Comparison of ENCODE assay signal across 13 cellular contexts in genomic region chr4:56243107-56243506, GRCh38.
DNase-seq lines count a peak whose midpoint lies in the region; ATAC-seq and TF ChIP-seq lines count a peak whose summit lies in the region.
"Had no signal": no experiment of that assay in that cellular context is flagged by ENCODE, and none has a peak within 500 bp of the region (broad histone marks: within the 10 kb centered on the region; RNA-seq: fewer than 3 reads in every experiment).

No MANE protein-coding gene starts in this region.

- H4K5ac ChIP-seq in mesendoderm (ENCODE audit: low read length), result no peak overlapping the region

- H2BK15ac ChIP-seq in mesendoderm (replicated peaks; ENCODE audit: low read depth), result no peak overlapping the region

- no peak overlapping the region for H2BK120ac ChIP-seq in mesendoderm (ENCODE audit: low read depth, low read length)

- H3K4me3 ChIP-seq in Caco-2 (ENCODE audit: low read depth, low read length) (no peak overlapping the region), mesendoderm (ENCODE audit: low read length) (no peak overlapping the region)
- H3K4me3 ChIP-seq: BLaER1 treated with 17β-estradiol and CSF1 and Interleukin-3, amounts not matched to agents 10 nM and 100 nM had no signal

- H3K79me2 ChIP-seq in mesendoderm (ENCODE audit: control insufficient read depth, insufficient read depth, low read length), result no peaks in the 10 kb centered on the region

- no CpG with 5 or more reads among the region's 2 CpGs for WGBS in mesendoderm (ENCODE audit: extremely low coverage, insufficient coverage, low lambda C conversion rate)

- no peak overlapping the region for H4K8ac ChIP-seq in mesendoderm (ENCODE audit: low read depth, low read length)

- H3K56ac ChIP-seq in mesendoderm (ENCODE audit: low read length), result no peak overlapping the region

- no peak overlapping the region for H3K4me2 ChIP-seq in mesendoderm (ENCODE audit: low read length)
- H3K4me2 ChIP-seq: BLaER1 treated with 17β-estradiol and CSF1 and Interleukin-3, amounts not matched to agents 10 nM and 100 nM had no signal

- no peak overlapping the region for H2BK5ac ChIP-seq in mesendoderm (ENCODE audit: low read length)

- DNase-seq in Caco-2 (no peak), ELF-1 (ENCODE audit: low read depth, low spot score) (peak; percentile 27), mesendoderm (peak; percentile 40), progenitor cell of endocrine pancreas (ENCODE audit: low spot score, unreplicated experiment) (no peak)
- DNase-seq: CD8-positive, alpha-beta T cell; DMS 273 treated with DMSO at 0.1 percent for 48 hours; DMS53; GDM1; H9 had no signal

- H3K4me3 Mint-ChIP-seq in Caco-2 (ENCODE audit: unreplicated experiment), result no peak overlapping the region
- H3K4me3 Mint-ChIP-seq in progenitor cell of endocrine pancreas (ENCODE audit: low read depth), result no peak overlapping the region
- H3K4me3 Mint-ChIP-seq: B cell; CD8-positive, alpha-beta T cell; H9 had no signal

- H3K4ac ChIP-seq in mesendoderm (ENCODE audit: low read depth, low read length), result no peak overlapping the region

- H3K27ac ChIP-seq in mesendoderm (ENCODE audit: low read depth, low read length), result no peak overlapping the region
- H3K27ac ChIP-seq: BLaER1 treated with 17β-estradiol and CSF1 and Interleukin-3, amounts not matched to agents 10 nM and 100 nM had no signal

- CTCF ChIA-PET in Caco-2 (lab: Charles Lee), result no interaction called here

- peak overlapping the region; percentile 88 for H3K27ac Mint-ChIP-seq in Caco-2 (ENCODE audit: unreplicated experiment)
- H3K27ac Mint-ChIP-seq in progenitor cell of endocrine pancreas, result peak overlapping the region; percentile 42
- H3K27ac Mint-ChIP-seq: B cell; CD8-positive, alpha-beta T cell; H9 had no signal

- no peak overlapping the region for H3K9ac ChIP-seq in mesendoderm (ENCODE audit: low read length)
- H3K9ac ChIP-seq: BLaER1 treated with 17β-estradiol and CSF1 and Interleukin-3, amounts not matched to agents 10 nM and 100 nM had no signal

- no peak for ATAC-seq in GM19328 (IDR thresholded peaks at IDR 0.05; ENCODE audit: unreplicated experiment)
- ATAC-seq in HG03280 (IDR thresholded peaks at IDR 0.05; ENCODE audit: unreplicated experiment), result no peak
- ATAC-seq: CD8-positive, alpha-beta T cell had no signal

- no peaks in the 10 kb centered on the region for H3K9me3 Mint-ChIP-seq in Caco-2 (ENCODE audit: unreplicated experiment)
- H3K9me3 Mint-ChIP-seq in progenitor cell of endocrine pancreas (ENCODE audit: low read depth), result no peaks in the 10 kb centered on the region
- H3K9me3 Mint-ChIP-seq: CD8-positive, alpha-beta T cell; H9 had no signal

- no peak overlapping the region for H3K23ac ChIP-seq in mesendoderm (ENCODE audit: low read length)

- H3K27me3 ChIP-seq in Caco-2 (replicated peaks; ENCODE audit: control insufficient read depth, insufficient read depth, low read length) (no peaks in the 10 kb centered on the region), mesendoderm (ENCODE audit: insufficient read depth, low read length, poor library complexity) (no peaks in the 10 kb centered on the region)
- H3K27me3 ChIP-seq: BLaER1 treated with 17β-estradiol and CSF1 and Interleukin-3, amounts not matched to agents 10 nM and 100 nM had no signal

- no peaks in the 10 kb centered on the region for H3K36me3 ChIP-seq in Caco-2 (ENCODE audit: control insufficient read depth, insufficient read depth, low read length)
- H3K36me3 ChIP-seq in mesendoderm (ENCODE audit: control insufficient read depth, insufficient read depth, low read length), result no peaks in the 10 kb centered on the region
- H3K36me3 ChIP-seq: BLaER1 treated with 17β-estradiol and CSF1 and Interleukin-3, amounts not matched to agents 10 nM and 100 nM had no signal

- H3K36me3 Mint-ChIP-seq in Caco-2 (ENCODE audit: insufficient read depth, unreplicated experiment), result peaks cover 5% of the 10 kb centered on the region
- no peaks in the 10 kb centered on the region for H3K36me3 Mint-ChIP-seq in progenitor cell of endocrine pancreas (ENCODE audit: insufficient read depth)
- H3K36me3 Mint-ChIP-seq: CD8-positive, alpha-beta T cell had no signal

- H3K4me1 ChIP-seq in Caco-2 (peaks cover 80% of the 10 kb centered on the region), mesendoderm (ENCODE audit: control insufficient read depth, low read depth, low read length) (peaks cover 3% of the 10 kb centered on the region)

- H3K9me3 ChIP-seq in Caco-2, result no peaks in the 10 kb centered on the region

- H3K18ac ChIP-seq in mesendoderm (ENCODE audit: low read length), result no peak overlapping the region

- no peaks in the 10 kb centered on the region for H3K79me1 ChIP-seq in mesendoderm (ENCODE audit: low read length)

- H3K27me3 Mint-ChIP-seq in Caco-2 (ENCODE audit: insufficient read depth, unreplicated experiment) (no peaks in the 10 kb centered on the region), progenitor cell of endocrine pancreas (no peaks in the 10 kb centered on the region)

- peaks cover 54% of the 10 kb centered on the region for H3K4me1 Mint-ChIP-seq in Caco-2 (ENCODE audit: low read depth, unreplicated experiment)
- peaks cover 52% of the 10 kb centered on the region for H3K4me1 Mint-ChIP-seq in progenitor cell of endocrine pancreas (ENCODE audit: low read depth)
- H3K4me1 Mint-ChIP-seq: B cell had no signal

- no peak for TF ChIP-seq CTCF in Caco-2 (IDR thresholded peaks at IDR 0.05; ENCODE audit: insufficient read depth in 1 of 2, low read depth in 1 of 2, low read length in 1 of 2, severe bottlenecking in 1 of 2, unreplicated experiment in 1 of 2)
- TF ChIP-seq CTCF in progenitor cell of endocrine pancreas (IDR thresholded peaks at IDR 0.05; ENCODE audit: unreplicated experiment), result no peak

- POLR2A ChIA-PET in Caco-2 (lab: Charles Lee), result no interaction called here

- BruUV-seq in Caco-2 (replicated peaks; lab: Mats Ljungman, UMichigan), result no TSS peak

- intact Hi-C loops in Caco-2 (cut with micrococcal nuclease; ENCODE audit: unreplicated experiment), result no loop called here

- H2AK5ac ChIP-seq in mesendoderm (ENCODE audit: low read length), result no peak overlapping the region

Comparison
In these comparisons a context has a peak if more than half of its experiments do, and no peak if none do; other contexts are left out.
1. DNase-seq: peak in ELF-1 (single experiment) and mesendoderm (single experiment); none in Caco-2 (0 of 2) and progenitor cell of endocrine pancreas (single experiment).